1 cellular context compared by ENCODE assay signal in the genomic region with DNA sequence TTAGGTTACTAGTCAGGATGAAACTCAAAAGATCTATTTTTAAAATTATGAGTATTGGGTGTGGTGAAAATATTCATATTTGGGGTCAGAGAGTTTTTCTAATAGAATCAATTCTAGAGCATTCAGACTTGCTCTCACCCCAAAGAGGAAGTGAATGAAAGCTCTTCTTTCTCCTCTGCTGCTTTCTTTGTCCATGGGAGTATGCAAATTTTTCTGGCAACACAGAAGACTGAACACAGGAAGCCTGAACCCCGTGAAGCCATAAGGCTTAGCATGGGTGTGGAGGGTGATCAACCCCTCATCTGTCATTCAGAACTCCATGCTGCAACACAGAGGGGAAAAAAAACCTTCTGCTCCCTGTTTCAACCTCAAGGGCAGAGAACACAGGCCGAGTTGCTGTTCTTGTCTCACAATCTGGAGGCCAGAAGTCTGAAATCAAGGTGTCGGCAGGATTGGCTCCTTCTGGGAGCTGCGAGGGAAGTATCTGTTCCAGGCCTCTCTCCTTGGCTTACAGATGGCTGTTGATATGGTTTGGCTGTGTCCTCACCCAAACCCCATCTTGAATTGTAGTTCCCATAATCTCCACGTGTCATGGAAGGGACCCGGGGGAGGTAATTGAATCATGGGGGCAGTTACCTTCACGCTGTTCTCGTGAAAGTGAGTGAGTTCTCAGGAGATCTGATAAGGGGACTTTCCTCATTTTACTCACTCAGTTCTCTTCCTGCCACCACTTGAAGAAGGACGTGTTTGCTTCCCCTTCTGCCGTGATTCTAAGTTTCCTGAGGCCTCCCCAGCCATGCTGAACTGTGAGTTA.
TF ChIP-seq lines count a peak whose summit lies in the region.

No MANE protein-coding gene starts in this region.

TF ChIP-seq in K562, 482 proteins besides CTCF, POLR2A, EP300 and RAD21 (continued from another document and continues in another):
- TF ChIP-seq, protein P1, sequence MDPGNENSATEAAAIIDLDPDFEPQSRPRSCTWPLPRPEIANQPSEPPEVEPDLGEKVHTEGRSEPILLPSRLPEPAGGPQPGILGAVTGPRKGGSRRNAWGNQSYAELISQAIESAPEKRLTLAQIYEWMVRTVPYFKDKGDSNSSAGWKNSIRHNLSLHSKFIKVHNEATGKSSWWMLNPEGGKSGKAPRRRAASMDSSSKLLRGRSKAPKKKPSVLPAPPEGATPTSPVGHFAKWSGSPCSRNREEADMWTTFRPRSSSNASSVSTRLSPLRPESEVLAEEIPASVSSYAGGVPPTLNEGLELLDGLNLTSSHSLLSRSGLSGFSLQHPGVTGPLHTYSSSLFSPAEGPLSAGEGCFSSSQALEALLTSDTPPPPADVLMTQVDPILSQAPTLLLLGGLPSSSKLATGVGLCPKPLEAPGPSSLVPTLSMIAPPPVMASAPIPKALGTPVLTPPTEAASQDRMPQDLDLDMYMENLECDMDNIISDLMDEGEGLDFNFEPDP (CRISPR knock-in tag; IDR thresholded peaks at IDR 0.05) = no peak
- TF ChIP-seq ZNF232 (CRISPR knock-in tag; IDR thresholded peaks at IDR 0.05) (no peak), FOXP1 (CRISPR knock-in tag; IDR thresholded peaks at IDR 0.05) (no peak), KLF13 (tag; IDR thresholded peaks at IDR 0.05; ENCODE audit: borderline replicate concordance, low read depth) (no peak), ILF3 (IDR thresholded peaks at IDR 0.05; ENCODE audit: borderline replicate concordance) (no peak), IRF2 (CRISPR knock-in tag; IDR thresholded peaks at IDR 0.05) (no peak), SMARCA4 (IDR thresholded peaks at IDR 0.05) (no peak), C11orf30 (IDR thresholded peaks at IDR 0.05; ENCODE audit: low read depth) (no peak), NCOA2 (IDR thresholded peaks at IDR 0.05; ENCODE audit: partially characterized antibody in 2 of 2) (no peak), CBX8 (IDR thresholded peaks at IDR 0.05; ENCODE audit: borderline replicate concordance, extremely low read depth, low read depth, low read length, poor library complexity, severe bottlenecking) (no peak), RBFOX2 (IDR thresholded peaks at IDR 0.05; ENCODE audit: low read depth, low read length) (0 out of 2 replicates have a peak, but pooled peaks have one; percentile 23), NFIX (CRISPR knock-in tag; IDR thresholded peaks at IDR 0.05; ENCODE audit: low read depth) (no peak), HOXB6 (CRISPR knock-in tag; IDR thresholded peaks at IDR 0.05; ENCODE audit: borderline replicate concordance) (no peak), RUNX1 (IDR thresholded peaks at IDR 0.05; ENCODE audit: low read depth) (no peak), BMI1 (IDR thresholded peaks at IDR 0.05; ENCODE audit: low read length) (no peak), GABPB1 (CRISPR knock-in tag; IDR thresholded peaks at IDR 0.05) (no peak), ZSCAN32 (CRISPR knock-in tag; IDR thresholded peaks at IDR 0.05) (no peak), EGR1 (conservative IDR thresholded peaks at IDR 0.05) (peak; percentile 45; the same call in 1 of the 2 replicates), ESRRA (IDR thresholded peaks at IDR 0.05; ENCODE audit: borderline replicate concordance, low read depth) (peak; percentile 11; the same call in 1 of the 2 replicates)
- TF ChIP-seq, protein P2, sequence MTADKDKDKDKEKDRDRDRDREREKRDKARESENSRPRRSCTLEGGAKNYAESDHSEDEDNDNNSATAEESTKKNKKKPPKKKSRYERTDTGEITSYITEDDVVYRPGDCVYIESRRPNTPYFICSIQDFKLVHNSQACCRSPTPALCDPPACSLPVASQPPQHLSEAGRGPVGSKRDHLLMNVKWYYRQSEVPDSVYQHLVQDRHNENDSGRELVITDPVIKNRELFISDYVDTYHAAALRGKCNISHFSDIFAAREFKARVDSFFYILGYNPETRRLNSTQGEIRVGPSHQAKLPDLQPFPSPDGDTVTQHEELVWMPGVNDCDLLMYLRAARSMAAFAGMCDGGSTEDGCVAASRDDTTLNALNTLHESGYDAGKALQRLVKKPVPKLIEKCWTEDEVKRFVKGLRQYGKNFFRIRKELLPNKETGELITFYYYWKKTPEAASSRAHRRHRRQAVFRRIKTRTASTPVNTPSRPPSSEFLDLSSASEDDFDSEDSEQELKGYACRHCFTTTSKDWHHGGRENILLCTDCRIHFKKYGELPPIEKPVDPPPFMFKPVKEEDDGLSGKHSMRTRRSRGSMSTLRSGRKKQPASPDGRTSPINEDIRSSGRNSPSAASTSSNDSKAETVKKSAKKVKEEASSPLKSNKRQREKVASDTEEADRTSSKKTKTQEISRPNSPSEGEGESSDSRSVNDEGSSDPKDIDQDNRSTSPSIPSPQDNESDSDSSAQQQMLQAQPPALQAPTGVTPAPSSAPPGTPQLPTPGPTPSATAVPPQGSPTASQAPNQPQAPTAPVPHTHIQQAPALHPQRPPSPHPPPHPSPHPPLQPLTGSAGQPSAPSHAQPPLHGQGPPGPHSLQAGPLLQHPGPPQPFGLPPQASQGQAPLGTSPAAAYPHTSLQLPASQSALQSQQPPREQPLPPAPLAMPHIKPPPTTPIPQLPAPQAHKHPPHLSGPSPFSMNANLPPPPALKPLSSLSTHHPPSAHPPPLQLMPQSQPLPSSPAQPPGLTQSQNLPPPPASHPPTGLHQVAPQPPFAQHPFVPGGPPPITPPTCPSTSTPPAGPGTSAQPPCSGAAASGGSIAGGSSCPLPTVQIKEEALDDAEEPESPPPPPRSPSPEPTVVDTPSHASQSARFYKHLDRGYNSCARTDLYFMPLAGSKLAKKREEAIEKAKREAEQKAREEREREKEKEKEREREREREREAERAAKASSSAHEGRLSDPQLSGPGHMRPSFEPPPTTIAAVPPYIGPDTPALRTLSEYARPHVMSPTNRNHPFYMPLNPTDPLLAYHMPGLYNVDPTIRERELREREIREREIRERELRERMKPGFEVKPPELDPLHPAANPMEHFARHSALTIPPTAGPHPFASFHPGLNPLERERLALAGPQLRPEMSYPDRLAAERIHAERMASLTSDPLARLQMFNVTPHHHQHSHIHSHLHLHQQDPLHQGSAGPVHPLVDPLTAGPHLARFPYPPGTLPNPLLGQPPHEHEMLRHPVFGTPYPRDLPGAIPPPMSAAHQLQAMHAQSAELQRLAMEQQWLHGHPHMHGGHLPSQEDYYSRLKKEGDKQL (CRISPR knock-in tag; IDR thresholded peaks at IDR 0.05; ENCODE audit: borderline replicate concordance) = no peak
- TF ChIP-seq, protein P3, sequence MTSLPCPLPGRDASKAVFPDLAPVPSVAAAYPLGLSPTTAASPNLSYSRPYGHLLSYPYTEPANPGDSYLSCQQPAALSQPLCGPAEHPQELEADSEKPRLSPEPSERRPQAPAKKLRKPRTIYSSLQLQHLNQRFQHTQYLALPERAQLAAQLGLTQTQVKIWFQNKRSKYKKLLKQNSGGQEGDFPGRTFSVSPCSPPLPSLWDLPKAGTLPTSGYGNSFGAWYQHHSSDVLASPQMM (CRISPR knock-in tag; IDR thresholded peaks at IDR 0.05) = no peak
- TF ChIP-seq, protein P4, sequence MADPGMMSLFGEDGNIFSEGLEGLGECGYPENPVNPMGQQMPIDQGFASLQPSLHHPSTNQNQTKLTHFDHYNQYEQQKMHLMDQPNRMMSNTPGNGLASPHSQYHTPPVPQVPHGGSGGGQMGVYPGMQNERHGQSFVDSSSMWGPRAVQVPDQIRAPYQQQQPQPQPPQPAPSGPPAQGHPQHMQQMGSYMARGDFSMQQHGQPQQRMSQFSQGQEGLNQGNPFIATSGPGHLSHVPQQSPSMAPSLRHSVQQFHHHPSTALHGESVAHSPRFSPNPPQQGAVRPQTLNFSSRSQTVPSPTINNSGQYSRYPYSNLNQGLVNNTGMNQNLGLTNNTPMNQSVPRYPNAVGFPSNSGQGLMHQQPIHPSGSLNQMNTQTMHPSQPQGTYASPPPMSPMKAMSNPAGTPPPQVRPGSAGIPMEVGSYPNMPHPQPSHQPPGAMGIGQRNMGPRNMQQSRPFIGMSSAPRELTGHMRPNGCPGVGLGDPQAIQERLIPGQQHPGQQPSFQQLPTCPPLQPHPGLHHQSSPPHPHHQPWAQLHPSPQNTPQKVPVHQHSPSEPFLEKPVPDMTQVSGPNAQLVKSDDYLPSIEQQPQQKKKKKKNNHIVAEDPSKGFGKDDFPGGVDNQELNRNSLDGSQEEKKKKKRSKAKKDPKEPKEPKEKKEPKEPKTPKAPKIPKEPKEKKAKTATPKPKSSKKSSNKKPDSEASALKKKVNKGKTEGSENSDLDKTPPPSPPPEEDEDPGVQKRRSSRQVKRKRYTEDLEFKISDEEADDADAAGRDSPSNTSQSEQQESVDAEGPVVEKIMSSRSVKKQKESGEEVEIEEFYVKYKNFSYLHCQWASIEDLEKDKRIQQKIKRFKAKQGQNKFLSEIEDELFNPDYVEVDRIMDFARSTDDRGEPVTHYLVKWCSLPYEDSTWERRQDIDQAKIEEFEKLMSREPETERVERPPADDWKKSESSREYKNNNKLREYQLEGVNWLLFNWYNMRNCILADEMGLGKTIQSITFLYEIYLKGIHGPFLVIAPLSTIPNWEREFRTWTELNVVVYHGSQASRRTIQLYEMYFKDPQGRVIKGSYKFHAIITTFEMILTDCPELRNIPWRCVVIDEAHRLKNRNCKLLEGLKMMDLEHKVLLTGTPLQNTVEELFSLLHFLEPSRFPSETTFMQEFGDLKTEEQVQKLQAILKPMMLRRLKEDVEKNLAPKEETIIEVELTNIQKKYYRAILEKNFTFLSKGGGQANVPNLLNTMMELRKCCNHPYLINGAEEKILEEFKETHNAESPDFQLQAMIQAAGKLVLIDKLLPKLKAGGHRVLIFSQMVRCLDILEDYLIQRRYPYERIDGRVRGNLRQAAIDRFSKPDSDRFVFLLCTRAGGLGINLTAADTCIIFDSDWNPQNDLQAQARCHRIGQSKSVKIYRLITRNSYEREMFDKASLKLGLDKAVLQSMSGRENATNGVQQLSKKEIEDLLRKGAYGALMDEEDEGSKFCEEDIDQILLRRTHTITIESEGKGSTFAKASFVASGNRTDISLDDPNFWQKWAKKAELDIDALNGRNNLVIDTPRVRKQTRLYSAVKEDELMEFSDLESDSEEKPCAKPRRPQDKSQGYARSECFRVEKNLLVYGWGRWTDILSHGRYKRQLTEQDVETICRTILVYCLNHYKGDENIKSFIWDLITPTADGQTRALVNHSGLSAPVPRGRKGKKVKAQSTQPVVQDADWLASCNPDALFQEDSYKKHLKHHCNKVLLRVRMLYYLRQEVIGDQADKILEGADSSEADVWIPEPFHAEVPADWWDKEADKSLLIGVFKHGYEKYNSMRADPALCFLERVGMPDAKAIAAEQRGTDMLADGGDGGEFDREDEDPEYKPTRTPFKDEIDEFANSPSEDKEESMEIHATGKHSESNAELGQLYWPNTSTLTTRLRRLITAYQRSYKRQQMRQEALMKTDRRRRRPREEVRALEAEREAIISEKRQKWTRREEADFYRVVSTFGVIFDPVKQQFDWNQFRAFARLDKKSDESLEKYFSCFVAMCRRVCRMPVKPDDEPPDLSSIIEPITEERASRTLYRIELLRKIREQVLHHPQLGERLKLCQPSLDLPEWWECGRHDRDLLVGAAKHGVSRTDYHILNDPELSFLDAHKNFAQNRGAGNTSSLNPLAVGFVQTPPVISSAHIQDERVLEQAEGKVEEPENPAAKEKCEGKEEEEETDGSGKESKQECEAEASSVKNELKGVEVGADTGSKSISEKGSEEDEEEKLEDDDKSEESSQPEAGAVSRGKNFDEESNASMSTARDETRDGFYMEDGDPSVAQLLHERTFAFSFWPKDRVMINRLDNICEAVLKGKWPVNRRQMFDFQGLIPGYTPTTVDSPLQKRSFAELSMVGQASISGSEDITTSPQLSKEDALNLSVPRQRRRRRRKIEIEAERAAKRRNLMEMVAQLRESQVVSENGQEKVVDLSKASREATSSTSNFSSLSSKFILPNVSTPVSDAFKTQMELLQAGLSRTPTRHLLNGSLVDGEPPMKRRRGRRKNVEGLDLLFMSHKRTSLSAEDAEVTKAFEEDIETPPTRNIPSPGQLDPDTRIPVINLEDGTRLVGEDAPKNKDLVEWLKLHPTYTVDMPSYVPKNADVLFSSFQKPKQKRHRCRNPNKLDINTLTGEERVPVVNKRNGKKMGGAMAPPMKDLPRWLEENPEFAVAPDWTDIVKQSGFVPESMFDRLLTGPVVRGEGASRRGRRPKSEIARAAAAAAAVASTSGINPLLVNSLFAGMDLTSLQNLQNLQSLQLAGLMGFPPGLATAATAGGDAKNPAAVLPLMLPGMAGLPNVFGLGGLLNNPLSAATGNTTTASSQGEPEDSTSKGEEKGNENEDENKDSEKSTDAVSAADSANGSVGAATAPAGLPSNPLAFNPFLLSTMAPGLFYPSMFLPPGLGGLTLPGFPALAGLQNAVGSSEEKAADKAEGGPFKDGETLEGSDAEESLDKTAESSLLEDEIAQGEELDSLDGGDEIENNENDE (IDR thresholded peaks at IDR 0.05; ENCODE audit: low read depth, low read length) = no peak
- TF ChIP-seq, protein P5, sequence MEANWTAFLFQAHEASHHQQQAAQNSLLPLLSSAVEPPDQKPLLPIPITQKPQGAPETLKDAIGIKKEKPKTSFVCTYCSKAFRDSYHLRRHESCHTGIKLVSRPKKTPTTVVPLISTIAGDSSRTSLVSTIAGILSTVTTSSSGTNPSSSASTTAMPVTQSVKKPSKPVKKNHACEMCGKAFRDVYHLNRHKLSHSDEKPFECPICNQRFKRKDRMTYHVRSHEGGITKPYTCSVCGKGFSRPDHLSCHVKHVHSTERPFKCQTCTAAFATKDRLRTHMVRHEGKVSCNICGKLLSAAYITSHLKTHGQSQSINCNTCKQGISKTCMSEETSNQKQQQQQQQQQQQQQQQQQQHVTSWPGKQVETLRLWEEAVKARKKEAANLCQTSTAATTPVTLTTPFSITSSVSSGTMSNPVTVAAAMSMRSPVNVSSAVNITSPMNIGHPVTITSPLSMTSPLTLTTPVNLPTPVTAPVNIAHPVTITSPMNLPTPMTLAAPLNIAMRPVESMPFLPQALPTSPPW (CRISPR knock-in tag; IDR thresholded peaks at IDR 0.05) = peak; percentile 59
- TF ChIP-seq, protein P6, sequence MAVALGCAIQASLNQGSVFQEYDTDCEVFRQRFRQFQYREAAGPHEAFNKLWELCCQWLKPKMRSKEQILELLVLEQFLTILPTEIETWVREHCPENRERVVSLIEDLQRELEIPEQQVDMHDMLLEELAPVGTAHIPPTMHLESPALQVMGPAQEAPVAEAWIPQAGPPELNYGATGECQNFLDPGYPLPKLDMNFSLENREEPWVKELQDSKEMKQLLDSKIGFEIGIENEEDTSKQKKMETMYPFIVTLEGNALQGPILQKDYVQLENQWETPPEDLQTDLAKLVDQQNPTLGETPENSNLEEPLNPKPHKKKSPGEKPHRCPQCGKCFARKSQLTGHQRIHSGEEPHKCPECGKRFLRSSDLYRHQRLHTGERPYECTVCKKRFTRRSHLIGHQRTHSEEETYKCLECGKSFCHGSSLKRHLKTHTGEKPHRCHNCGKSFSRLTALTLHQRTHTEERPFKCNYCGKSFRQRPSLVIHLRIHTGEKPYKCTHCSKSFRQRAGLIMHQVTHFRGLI (CRISPR knock-in tag; IDR thresholded peaks at IDR 0.05) = peak; percentile 69; the same call in 1 of the 2 replicates
